8 cellular contexts compared by ENCODE assay signal in genomic region chr14:90301580-90302181, GRCh38.
DNase-seq lines count a peak whose midpoint lies in the region; ATAC-seq, FAIRE-seq and TF ChIP-seq lines count a peak whose summit lies in the region.

No MANE protein-coding gene starts in this region.

- ATAC-seq in HG02973 (IDR thresholded peaks at IDR 0.05; ENCODE audit: unreplicated experiment) (no peak), GM19023 (IDR thresholded peaks at IDR 0.05; ENCODE audit: unreplicated experiment) (no peak)

- peak; percentile 76 for FAIRE-seq in TTC549 (lab: Jason Lieb, UNC)

- peak; percentile 76 for TF ChIP-seq CTCF in LNCAP (IDR thresholded peaks at IDR 0.05)

- DNase-seq in DMS114 treated with DMSO at 0.1 percent for 48 hours (lab: John Stamatoyannopoulos, UW; ENCODE audit: unreplicated experiment) (peak; percentile 37), globus pallidus (ENCODE audit: low spot score) (peak; percentile 85), putamen (ENCODE audit: low spot score) (peak; percentile 79), UCSD-AML1 (lab: John Stamatoyannopoulos, UW; ENCODE audit: unreplicated experiment) (no peak)
